Comparison of ENCODE assay signal across 8 cellular contexts in the genomic region with DNA sequence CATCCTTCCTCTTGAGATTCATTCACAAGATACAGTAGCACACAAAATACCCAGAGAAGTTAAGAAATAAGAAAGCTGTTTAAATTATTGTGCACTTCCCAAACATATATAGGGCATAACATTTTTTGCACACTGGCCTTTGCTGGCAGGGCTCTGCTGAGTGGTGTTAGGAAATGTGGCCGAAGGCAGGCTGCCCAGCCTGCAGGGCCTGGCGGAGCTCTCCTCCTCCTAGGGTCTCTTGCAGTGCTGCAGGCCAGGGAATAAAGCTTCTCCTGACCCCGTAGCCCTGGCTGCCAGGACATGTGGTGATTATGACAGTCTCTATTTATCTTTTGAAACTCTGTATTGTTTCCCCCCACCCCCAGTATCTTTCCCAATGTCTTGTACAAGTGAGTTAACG.
DNase-seq lines count a peak whose midpoint lies in the region; ATAC-seq, FAIRE-seq and TF ChIP-seq lines count a peak whose summit lies in the region.
"Not testable (repeated sequence)": the region's sequence is repeated elsewhere in the genome, so short reads cannot be mapped to it uniquely, and the experiment has no call there.

No MANE protein-coding gene starts in this region.

- H3K27ac ChIP-seq in OCI-LY7 (ENCODE audit: low read depth, low read length, poor library complexity, severe bottlenecking) (peak overlapping the region; percentile 52), HepG2 (ENCODE audit: extremely low read length, insufficient read depth, low read length) (peak overlapping the region; percentile 35)
- not testable (repeated sequence) for H3K27ac ChIP-seq in right cardiac atrium (ENCODE audit: low read length); upper lobe of right lung

- POLR2A ChIA-PET in OCI-LY7 (lab: Charles Lee); HepG2 (lab: Yijun Ruan, JAX): not testable (repeated sequence)

- H3K4me2 ChIP-seq in OCI-LY7 (ENCODE audit: low read length) (peak overlapping the region; percentile 37; the same call in 1 of the 2 replicates), HepG2 (ENCODE audit: low read depth, low read length) (0 out of 2 replicates have a peak overlapping the region, but pooled peaks have one; percentile 18)

- FAIRE-seq in HepG2 (lab: Jason Lieb, UNC), result peak; percentile 36

- intact Hi-C loops in OCI-LY7 (cut with micrococcal nuclease; ENCODE audit: unreplicated experiment); right cardiac atrium (cut with DNase I); HepG2 (cut with micrococcal nuclease; ENCODE audit: unreplicated experiment); upper lobe of right lung (cut with DNase I): not testable (repeated sequence)

- H3K79me2 ChIP-seq in OCI-LY7 (ENCODE audit: insufficient read depth, low read depth, low read length), result not testable (repeated sequence)
- peaks cover 16% of the 10 kb centered on the region for H3K79me2 ChIP-seq in HepG2 (ENCODE audit: insufficient read depth, low read length)

- not testable (repeated sequence) for H2AFZ ChIP-seq in OCI-LY7 (ENCODE audit: low read length); HepG2 (ENCODE audit: low read length)

- CTCF ChIA-PET in OCI-LY7 (lab: Charles Lee; ENCODE audit: unreplicated experiment); HepG2 (lab: Yijun Ruan, JAX; ENCODE audit: low intra/inter-chr PET ratio, low total read pairs): not testable (repeated sequence)

- not testable (repeated sequence) for H3K27me3 ChIP-seq in right cardiac atrium (ENCODE audit: control insufficient read depth, insufficient read depth); HepG2 (ENCODE audit: control insufficient read depth in 1 of 2, insufficient read depth in 2 of 2, low read length in 2 of 2); upper lobe of right lung

- H3K4me3 ChIP-seq in OCI-LY7 (ENCODE audit: low read depth, low read length, poor library complexity, severe bottlenecking); right cardiac atrium (ENCODE audit: low read length); HepG2 (replicated peaks in 1 of 3; ENCODE audit: insufficient read depth in 1 of 3, low read depth in 2 of 3, low read length in 3 of 3); upper lobe of right lung: not testable (repeated sequence)

- not testable (repeated sequence) for TF ChIP-seq CTCF in OCI-LY7 (conservative IDR thresholded peaks at IDR 0.05; ENCODE audit: low read length); HepG2 (CRISPR knock-in tag; IDR thresholded peaks at IDR 0.05); upper lobe of right lung (IDR thresholded peaks at IDR 0.05)

- not testable (repeated sequence) for H3K9me3 ChIP-seq in OCI-LY7 (ENCODE audit: low read length); right cardiac atrium (ENCODE audit: control insufficient read depth, low read length); HepG2 (ENCODE audit: low read length); upper lobe of right lung

- H4K20me1 ChIP-seq in OCI-LY7 (ENCODE audit: insufficient read depth, low read length); HepG2 (ENCODE audit: insufficient read depth, low read length): not testable (repeated sequence)

- DNase-seq in CD1c-positive myeloid dendritic cell (ENCODE audit: extremely low spot score), result peak; percentile 1
- not testable (repeated sequence) for DNase-seq in OCI-LY7 (ENCODE audit: low spot score); HepG2 (ENCODE audit: low spot score); naive B cell; upper lobe of right lung
- DNase-seq in fibroblast of gingiva (ENCODE audit: low read depth), result peak; percentile 27
- peak in 2 of 3 donors; percentile 38 to 41 for DNase-seq in right cardiac atrium

- not testable (repeated sequence) for TF ChIP-seq RAD21 in HepG2 (CRISPR knock-in tag; IDR thresholded peaks at IDR 0.05)

- in situ Hi-C loops in HepG2 (cut with HindIII; ENCODE audit: extremely low pct_ligation_motif_present, low pct_unique_long_range_greater_than_20kb), result not testable (repeated sequence)

- H3K27ac Mint-ChIP-seq in IgD-negative memory B cell (peak overlapping the region; percentile 87 to 93 (median 88)), naive B cell (peak overlapping the region in 5 of 6 donors; percentile 90 to 97 (median 94))

- not testable (repeated sequence) for H3K36me3 Mint-ChIP-seq in IgD-negative memory B cell, naive B cell

- not testable (repeated sequence) for H3K36me3 ChIP-seq in OCI-LY7 (ENCODE audit: insufficient read depth, low read length); HepG2 (replicated peaks in 1 of 2; ENCODE audit: control insufficient read depth in 1 of 2, insufficient read depth in 2 of 2, low read length in 2 of 2); upper lobe of right lung

- 74% methylated on average over 4 of the region's 4 CpGs for WGBS in right cardiac atrium
- WGBS in HepG2 (ENCODE audit: low lambda C conversion rate), result 45% methylated on average over 3 of the region's 4 CpGs

- BruUV-seq in OCI-LY7 (replicated peaks; lab: Mats Ljungman, UMichigan); HepG2 (replicated peaks; lab: Mats Ljungman, UMichigan): not testable (repeated sequence)

- H3K9me3 Mint-ChIP-seq in IgD-negative memory B cell, naive B cell: not testable (repeated sequence)

- H3K9ac ChIP-seq in HepG2 (ENCODE audit: insufficient read depth, low read depth, low read length), result not testable (repeated sequence)

- H3K4me1 Mint-ChIP-seq in IgD-negative memory B cell, result peaks cover 22 to 25% (median 24%) of the 10 kb centered on the region in 3 donors
- peaks cover 29 to 45% (median 29%) of the 10 kb centered on the region in 3 donors for H3K4me1 Mint-ChIP-seq in naive B cell

- H3K9me2 ChIP-seq in OCI-LY7 (ENCODE audit: insufficient read depth, low read length), result not testable (repeated sequence)

- H3K4me1 ChIP-seq in OCI-LY7 (ENCODE audit: insufficient read depth, low read length, poor library complexity, severe bottlenecking) (peaks cover 62% of the 10 kb centered on the region), HepG2 (ENCODE audit: insufficient read depth, low read length) (peaks cover 17% of the 10 kb centered on the region)
- not testable (repeated sequence) for H3K4me1 ChIP-seq in right cardiac atrium (ENCODE audit: control insufficient read depth, insufficient read depth, low read length); upper lobe of right lung

- not testable (repeated sequence) for H3K27me3 Mint-ChIP-seq in IgD-negative memory B cell, naive B cell

- not testable (repeated sequence) for TF ChIP-seq POLR2A in HepG2 (IDR thresholded peaks at IDR 0.05; ENCODE audit: insufficient read depth in 1 of 2, low read depth in 2 of 2, low read length in 2 of 2)

- not testable (repeated sequence) for TF ChIP-seq EP300 in HepG2 (IDR thresholded peaks at IDR 0.05; ENCODE audit: low read depth in 2 of 2, low read length in 2 of 2); HepG2 (CRISPR knock-in tag; IDR thresholded peaks at IDR 0.05; ENCODE audit: borderline replicate concordance)

- not testable (repeated sequence) for ATAC-seq in right cardiac atrium; naive B cell (ENCODE audit: low read depth in 2 of 2)
- ATAC-seq in HepG2, result peak; percentile 81
- peak; percentile 27 for ATAC-seq in upper lobe of right lung

- H3K4me3 Mint-ChIP-seq in IgD-negative memory B cell (peak overlapping the region in 3 of 4 donors; percentile 82 to 89 (median 85)), naive B cell (peak overlapping the region in 6 of 8 donors; percentile 39 to 84 (median 59))

TF ChIP-seq in HepG2, 621 proteins besides CTCF, POLR2A, EP300 and RAD21:
- 0 out of 2 replicates have a peak, but pooled peaks have one; percentile 20 for TF ChIP-seq ZFY (CRISPR knock-in tag; IDR thresholded peaks at IDR 0.05)
- peak; percentile 84 for TF ChIP-seq ZNF331 (CRISPR knock-in tag; IDR thresholded peaks at IDR 0.05)
- TF ChIP-seq, protein P1, sequence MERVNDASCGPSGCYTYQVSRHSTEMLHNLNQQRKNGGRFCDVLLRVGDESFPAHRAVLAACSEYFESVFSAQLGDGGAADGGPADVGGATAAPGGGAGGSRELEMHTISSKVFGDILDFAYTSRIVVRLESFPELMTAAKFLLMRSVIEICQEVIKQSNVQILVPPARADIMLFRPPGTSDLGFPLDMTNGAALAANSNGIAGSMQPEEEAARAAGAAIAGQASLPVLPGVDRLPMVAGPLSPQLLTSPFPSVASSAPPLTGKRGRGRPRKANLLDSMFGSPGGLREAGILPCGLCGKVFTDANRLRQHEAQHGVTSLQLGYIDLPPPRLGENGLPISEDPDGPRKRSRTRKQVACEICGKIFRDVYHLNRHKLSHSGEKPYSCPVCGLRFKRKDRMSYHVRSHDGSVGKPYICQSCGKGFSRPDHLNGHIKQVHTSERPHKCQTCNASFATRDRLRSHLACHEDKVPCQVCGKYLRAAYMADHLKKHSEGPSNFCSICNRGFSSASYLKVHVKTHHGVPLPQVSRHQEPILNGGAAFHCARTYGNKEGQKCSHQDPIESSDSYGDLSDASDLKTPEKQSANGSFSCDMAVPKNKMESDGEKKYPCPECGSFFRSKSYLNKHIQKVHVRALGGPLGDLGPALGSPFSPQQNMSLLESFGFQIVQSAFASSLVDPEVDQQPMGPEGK (CRISPR knock-in tag; IDR thresholded peaks at IDR 0.05), result 0 out of 2 replicates have a peak, but pooled peaks have one; percentile 22
- not testable (repeated sequence) for TF ChIP-seq SOX13 (IDR thresholded peaks at IDR 0.05)
- 0 out of 4 replicates have a peak, but pooled peaks of 1 of the 2 experiments have one; percentile 37 for TF ChIP-seq SOX13 (CRISPR knock-in tag; conservative IDR thresholded peaks at IDR 0.05 in 1 of 2, IDR thresholded peaks at IDR 0.05 in 1 of 2)
